Comparison of ENCODE assay signal across 1 cellular context in the genomic region with DNA sequence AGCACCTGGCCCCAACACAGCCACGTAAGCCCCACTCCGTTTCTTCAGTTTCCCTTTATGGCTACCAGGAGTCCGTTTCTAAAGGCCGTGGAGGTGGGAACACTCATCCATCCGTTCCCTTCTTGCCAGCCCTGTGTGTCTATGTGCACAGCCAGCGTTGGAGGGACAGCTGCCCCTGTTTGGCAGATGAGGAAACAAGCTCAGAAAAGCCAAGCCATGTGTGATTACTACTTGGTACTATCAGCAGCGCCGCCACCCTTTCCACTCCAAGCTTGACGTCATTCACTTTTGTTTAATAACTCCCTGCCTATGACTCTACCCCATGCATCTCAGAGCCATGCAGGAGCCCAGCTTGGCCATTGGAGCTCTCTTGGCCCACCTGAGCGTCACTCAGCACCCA.
TF ChIP-seq lines count a peak whose summit lies in the region.

No MANE protein-coding gene starts in this region.

TF ChIP-seq in GM23338, 12 proteins besides CTCF, POLR2A, EP300 and RAD21 (continued from another document):
- TF ChIP-seq, protein P1, sequence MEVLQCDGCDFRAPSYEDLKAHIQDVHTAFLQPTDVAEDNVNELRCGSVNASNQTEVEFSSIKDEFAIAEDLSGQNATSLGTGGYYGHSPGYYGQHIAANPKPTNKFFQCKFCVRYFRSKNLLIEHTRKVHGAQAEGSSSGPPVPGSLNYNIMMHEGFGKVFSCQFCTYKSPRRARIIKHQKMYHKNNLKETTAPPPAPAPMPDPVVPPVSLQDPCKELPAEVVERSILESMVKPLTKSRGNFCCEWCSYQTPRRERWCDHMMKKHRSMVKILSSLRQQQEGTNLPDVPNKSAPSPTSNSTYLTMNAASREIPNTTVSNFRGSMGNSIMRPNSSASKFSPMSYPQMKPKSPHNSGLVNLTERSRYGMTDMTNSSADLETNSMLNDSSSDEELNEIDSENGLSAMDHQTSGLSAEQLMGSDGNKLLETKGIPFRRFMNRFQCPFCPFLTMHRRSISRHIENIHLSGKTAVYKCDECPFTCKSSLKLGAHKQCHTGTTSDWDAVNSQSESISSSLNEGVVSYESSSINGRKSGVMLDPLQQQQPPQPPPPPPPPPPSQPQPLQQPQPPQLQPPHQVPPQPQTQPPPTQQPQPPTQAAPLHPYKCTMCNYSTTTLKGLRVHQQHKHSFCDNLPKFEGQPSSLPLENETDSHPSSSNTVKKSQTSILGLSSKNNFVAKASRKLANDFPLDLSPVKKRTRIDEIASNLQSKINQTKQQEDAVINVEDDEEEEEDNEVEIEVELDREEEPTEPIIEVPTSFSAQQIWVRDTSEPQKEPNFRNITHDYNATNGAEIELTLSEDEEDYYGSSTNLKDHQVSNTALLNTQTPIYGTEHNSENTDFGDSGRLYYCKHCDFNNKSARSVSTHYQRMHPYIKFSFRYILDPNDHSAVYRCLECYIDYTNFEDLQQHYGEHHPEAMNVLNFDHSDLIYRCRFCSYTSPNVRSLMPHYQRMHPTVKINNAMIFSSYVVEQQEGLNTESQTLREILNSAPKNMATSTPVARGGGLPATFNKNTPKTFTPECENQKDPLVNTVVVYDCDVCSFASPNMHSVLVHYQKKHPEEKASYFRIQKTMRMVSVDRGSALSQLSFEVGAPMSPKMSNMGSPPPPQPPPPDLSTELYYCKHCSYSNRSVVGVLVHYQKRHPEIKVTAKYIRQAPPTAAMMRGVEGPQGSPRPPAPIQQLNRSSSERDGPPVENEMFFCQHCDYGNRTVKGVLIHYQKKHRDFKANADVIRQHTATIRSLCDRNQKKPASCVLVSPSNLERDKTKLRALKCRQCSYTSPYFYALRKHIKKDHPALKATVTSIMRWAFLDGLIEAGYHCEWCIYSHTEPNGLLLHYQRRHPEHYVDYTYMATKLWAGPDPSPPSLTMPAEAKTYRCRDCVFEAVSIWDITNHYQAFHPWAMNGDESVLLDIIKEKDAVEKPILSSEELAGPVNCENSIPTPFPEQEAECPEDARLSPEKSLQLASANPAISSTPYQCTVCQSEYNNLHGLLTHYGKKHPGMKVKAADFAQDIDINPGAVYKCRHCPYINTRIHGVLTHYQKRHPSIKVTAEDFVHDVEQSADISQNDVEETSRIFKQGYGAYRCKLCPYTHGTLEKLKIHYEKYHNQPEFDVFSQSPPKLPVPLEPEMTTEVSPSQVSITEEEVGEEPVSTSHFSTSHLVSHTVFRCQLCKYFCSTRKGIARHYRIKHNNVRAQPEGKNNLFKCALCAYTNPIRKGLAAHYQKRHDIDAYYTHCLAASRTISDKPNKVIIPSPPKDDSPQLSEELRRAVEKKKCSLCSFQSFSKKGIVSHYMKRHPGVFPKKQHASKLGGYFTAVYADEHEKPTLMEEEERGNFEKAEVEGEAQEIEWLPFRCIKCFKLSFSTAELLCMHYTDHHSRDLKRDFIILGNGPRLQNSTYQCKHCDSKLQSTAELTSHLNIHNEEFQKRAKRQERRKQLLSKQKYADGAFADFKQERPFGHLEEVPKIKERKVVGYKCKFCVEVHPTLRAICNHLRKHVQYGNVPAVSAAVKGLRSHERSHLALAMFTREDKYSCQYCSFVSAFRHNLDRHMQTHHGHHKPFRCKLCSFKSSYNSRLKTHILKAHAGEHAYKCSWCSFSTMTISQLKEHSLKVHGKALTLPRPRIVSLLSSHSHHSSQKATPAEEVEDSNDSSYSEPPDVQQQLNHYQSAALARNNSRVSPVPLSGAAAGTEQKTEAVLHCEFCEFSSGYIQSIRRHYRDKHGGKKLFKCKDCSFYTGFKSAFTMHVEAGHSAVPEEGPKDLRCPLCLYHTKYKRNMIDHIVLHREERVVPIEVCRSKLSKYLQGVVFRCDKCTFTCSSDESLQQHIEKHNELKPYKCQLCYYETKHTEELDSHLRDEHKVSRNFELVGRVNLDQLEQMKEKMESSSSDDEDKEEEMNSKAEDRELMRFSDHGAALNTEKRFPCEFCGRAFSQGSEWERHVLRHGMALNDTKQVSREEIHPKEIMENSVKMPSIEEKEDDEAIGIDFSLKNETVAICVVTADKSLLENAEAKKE (CRISPR knock-in tag; IDR thresholded peaks at IDR 0.05) = no peak
- TF ChIP-seq EZH2 (IDR thresholded peaks at IDR 0.05; ENCODE audit: low read depth, unreplicated experiment) (no peak), ZNF331 (CRISPR knock-in tag; IDR thresholded peaks at IDR 0.05; ENCODE audit: low read depth) (no peak), NANOG (IDR thresholded peaks at IDR 0.05; ENCODE audit: borderline replicate concordance) (no peak), JUNB (IDR thresholded peaks at IDR 0.05; ENCODE audit: unreplicated experiment) (no peak), POLR2AphosphoS5 (IDR thresholded peaks at IDR 0.05; ENCODE audit: low read depth) (no peak), CREB1 (CRISPR knock-in tag; IDR thresholded peaks at IDR 0.05; ENCODE audit: low read depth) (no peak), EZH2phosphoT487 (IDR thresholded peaks at IDR 0.05; ENCODE audit: unreplicated experiment) (no peak), STAT1 (IDR thresholded peaks at IDR 0.05; ENCODE audit: unreplicated experiment) (no peak)
- TF ChIP-seq, protein P2, sequence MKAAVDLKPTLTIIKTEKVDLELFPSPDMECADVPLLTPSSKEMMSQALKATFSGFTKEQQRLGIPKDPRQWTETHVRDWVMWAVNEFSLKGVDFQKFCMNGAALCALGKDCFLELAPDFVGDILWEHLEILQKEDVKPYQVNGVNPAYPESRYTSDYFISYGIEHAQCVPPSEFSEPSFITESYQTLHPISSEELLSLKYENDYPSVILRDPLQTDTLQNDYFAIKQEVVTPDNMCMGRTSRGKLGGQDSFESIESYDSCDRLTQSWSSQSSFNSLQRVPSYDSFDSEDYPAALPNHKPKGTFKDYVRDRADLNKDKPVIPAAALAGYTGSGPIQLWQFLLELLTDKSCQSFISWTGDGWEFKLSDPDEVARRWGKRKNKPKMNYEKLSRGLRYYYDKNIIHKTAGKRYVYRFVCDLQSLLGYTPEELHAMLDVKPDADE (IDR thresholded peaks at IDR 0.05) = no peak
